ENCODE assay signal across 1 cellular context in the genomic region with DNA sequence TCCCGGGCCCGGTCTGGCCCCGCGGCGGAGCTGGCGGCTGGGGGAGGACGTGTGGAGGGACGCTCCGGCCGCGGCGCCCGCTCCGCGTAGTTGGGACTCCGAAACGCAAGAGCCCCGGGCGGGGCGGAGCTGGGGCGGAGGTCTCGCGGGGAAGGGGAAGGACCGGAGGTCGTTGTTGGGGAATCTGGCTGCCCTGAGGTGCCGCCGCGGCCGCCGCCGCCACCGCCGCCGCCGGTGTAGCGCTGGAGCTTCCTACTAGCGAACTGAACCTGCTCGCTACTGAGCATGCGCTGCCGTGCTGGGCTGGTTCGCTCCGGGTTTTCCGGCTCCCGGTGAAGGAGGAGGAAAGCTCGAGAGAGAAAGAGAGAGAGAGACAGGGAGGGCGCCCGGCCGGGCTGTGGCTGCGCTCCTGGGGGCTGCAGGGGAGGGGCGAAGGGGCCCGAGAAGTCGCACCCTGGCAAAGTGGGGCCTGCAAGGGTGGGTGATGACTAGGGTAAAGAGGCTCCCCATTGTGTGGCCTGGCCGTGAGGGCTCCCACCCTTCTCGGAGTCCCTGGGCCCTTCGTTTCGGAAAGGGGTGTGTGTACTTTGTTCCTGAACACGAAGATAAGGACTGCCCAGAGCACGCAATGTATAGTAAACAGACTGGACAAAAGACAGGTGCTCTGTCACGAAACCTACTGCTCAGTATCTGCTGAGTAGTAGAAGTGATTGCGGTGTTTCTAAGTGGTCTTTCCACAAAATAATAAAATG.
TF ChIP-seq lines count a peak whose summit lies in the region.

A gene (minus strand): TSS at position 281 of the 752 bp plus-strand sequence. CDS start 629 bp downstream, outside the sequence.

TF ChIP-seq in HepG2, 621 proteins besides CTCF, POLR2A, EP300 and RAD21 (continued from another document and continues in another):
- TF ChIP-seq, protein P1, sequence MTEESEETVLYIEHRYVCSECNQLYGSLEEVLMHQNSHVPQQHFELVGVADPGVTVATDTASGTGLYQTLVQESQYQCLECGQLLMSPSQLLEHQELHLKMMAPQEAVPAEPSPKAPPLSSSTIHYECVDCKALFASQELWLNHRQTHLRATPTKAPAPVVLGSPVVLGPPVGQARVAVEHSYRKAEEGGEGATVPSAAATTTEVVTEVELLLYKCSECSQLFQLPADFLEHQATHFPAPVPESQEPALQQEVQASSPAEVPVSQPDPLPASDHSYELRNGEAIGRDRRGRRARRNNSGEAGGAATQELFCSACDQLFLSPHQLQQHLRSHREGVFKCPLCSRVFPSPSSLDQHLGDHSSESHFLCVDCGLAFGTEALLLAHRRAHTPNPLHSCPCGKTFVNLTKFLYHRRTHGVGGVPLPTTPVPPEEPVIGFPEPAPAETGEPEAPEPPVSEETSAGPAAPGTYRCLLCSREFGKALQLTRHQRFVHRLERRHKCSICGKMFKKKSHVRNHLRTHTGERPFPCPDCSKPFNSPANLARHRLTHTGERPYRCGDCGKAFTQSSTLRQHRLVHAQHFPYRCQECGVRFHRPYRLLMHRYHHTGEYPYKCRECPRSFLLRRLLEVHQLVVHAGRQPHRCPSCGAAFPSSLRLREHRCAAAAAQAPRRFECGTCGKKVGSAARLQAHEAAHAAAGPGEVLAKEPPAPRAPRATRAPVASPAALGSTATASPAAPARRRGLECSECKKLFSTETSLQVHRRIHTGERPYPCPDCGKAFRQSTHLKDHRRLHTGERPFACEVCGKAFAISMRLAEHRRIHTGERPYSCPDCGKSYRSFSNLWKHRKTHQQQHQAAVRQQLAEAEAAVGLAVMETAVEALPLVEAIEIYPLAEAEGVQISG (CRISPR knock-in tag; IDR thresholded peaks at IDR 0.05), result peak; percentile 75
- TF ChIP-seq ZNF468 (CRISPR knock-in tag; IDR thresholded peaks at IDR 0.05) (no peak), HOXA5 (CRISPR knock-in tag; IDR thresholded peaks at IDR 0.05) (peak; percentile 64), RFX3 (CRISPR knock-in tag; IDR thresholded peaks at IDR 0.05) (no peak), FOXO1 (CRISPR knock-in tag; IDR thresholded peaks at IDR 0.05) (peak; percentile 93), NR2F6 (IDR thresholded peaks at IDR 0.05) (peak; percentile 18; the same call in 1 of the 2 replicates), NR2F6 (CRISPR knock-in tag; IDR thresholded peaks at IDR 0.05) (peak; percentile 63), ZNF570 (CRISPR knock-in tag; IDR thresholded peaks at IDR 0.05; ENCODE audit: borderline replicate concordance) (peak; percentile 56; the same call in 1 of the 2 replicates), ZNF782 (CRISPR knock-in tag; IDR thresholded peaks at IDR 0.05; ENCODE audit: borderline replicate concordance) (peak; percentile 96; the same call in 1 of the 2 replicates), ZNF256 (CRISPR knock-in tag; conservative IDR thresholded peaks at IDR 0.05) (peak; percentile 67; the same call in 1 of the 2 replicates), ASH2L (IDR thresholded peaks at IDR 0.05; ENCODE audit: insufficient read length, low read depth, low read length) (peak; percentile 97), HIVEP1 (CRISPR knock-in tag; IDR thresholded peaks at IDR 0.05) (peak; percentile 82; the same call in 1 of the 2 replicates), MIER2 (CRISPR knock-in tag; IDR thresholded peaks at IDR 0.05) (peak; percentile 51; the same call in 1 of the 2 replicates), SIX4 (CRISPR knock-in tag; IDR thresholded peaks at IDR 0.05) (peak; percentile 25; the same call in 1 of the 2 replicates), ZNF563 (CRISPR knock-in tag; IDR thresholded peaks at IDR 0.05) (no peak), CCDC6 (CRISPR knock-in tag; IDR thresholded peaks at IDR 0.05) (peak; percentile 75; the same call in 1 of the 2 replicates), XRCC5 (optimal IDR thresholded peaks at IDR 0.05; ENCODE audit: low read length) (peak; percentile 93), ZNF292 (CRISPR knock-in tag; IDR thresholded peaks at IDR 0.05; ENCODE audit: borderline replicate concordance, low read depth) (peak; percentile 87), FOXC1 (CRISPR knock-in tag; IDR thresholded peaks at IDR 0.05; ENCODE audit: borderline replicate concordance) (peak; percentile 93), AGO1 (IDR thresholded peaks at IDR 0.05; ENCODE audit: low read depth, low read length, poor library complexity, severe bottlenecking) (peak; percentile 34), ZNF883 (CRISPR knock-in tag; IDR thresholded peaks at IDR 0.05; ENCODE audit: not compliant biosample characterization) (peak; percentile 78), ARHGAP35 (CRISPR knock-in tag; IDR thresholded peaks at IDR 0.05; ENCODE audit: borderline replicate concordance) (peak; percentile 93; the same call in 1 of the 2 replicates), ZNF337 (CRISPR knock-in tag; IDR thresholded peaks at IDR 0.05; ENCODE audit: borderline replicate concordance, low read depth) (peak; percentile 75; the same call in 1 of the 2 replicates)
- TF ChIP-seq, protein P2, sequence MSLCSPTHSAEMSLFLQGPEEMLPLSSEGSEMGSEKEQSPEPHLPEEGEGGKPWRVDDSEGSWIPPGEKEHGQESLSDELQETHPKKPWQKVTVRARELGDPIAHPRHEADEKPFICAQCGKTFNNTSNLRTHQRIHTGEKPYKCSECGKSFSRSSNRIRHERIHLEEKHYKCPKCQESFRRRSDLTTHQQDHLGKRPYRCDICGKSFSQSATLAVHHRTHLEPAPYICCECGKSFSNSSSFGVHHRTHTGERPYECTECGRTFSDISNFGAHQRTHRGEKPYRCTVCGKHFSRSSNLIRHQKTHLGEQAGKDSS (CRISPR knock-in tag; IDR thresholded peaks at IDR 0.05; ENCODE audit: borderline replicate concordance, low read depth), result peak; percentile 77; the same call in 1 of the 2 replicates
- TF ChIP-seq, protein P3, sequence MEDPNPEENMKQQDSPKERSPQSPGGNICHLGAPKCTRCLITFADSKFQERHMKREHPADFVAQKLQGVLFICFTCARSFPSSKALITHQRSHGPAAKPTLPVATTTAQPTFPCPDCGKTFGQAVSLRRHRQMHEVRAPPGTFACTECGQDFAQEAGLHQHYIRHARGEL (CRISPR knock-in tag; IDR thresholded peaks at IDR 0.05), result peak; percentile 70; the same call in 1 of the 2 replicates
- TF ChIP-seq, protein P4, sequence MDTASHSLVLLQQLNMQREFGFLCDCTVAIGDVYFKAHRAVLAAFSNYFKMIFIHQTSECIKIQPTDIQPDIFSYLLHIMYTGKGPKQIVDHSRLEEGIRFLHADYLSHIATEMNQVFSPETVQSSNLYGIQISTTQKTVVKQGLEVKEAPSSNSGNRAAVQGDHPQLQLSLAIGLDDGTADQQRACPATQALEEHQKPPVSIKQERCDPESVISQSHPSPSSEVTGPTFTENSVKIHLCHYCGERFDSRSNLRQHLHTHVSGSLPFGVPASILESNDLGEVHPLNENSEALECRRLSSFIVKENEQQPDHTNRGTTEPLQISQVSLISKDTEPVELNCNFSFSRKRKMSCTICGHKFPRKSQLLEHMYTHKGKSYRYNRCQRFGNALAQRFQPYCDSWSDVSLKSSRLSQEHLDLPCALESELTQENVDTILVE (CRISPR knock-in tag; IDR thresholded peaks at IDR 0.05), result peak; percentile 89
- TF ChIP-seq, protein P5, sequence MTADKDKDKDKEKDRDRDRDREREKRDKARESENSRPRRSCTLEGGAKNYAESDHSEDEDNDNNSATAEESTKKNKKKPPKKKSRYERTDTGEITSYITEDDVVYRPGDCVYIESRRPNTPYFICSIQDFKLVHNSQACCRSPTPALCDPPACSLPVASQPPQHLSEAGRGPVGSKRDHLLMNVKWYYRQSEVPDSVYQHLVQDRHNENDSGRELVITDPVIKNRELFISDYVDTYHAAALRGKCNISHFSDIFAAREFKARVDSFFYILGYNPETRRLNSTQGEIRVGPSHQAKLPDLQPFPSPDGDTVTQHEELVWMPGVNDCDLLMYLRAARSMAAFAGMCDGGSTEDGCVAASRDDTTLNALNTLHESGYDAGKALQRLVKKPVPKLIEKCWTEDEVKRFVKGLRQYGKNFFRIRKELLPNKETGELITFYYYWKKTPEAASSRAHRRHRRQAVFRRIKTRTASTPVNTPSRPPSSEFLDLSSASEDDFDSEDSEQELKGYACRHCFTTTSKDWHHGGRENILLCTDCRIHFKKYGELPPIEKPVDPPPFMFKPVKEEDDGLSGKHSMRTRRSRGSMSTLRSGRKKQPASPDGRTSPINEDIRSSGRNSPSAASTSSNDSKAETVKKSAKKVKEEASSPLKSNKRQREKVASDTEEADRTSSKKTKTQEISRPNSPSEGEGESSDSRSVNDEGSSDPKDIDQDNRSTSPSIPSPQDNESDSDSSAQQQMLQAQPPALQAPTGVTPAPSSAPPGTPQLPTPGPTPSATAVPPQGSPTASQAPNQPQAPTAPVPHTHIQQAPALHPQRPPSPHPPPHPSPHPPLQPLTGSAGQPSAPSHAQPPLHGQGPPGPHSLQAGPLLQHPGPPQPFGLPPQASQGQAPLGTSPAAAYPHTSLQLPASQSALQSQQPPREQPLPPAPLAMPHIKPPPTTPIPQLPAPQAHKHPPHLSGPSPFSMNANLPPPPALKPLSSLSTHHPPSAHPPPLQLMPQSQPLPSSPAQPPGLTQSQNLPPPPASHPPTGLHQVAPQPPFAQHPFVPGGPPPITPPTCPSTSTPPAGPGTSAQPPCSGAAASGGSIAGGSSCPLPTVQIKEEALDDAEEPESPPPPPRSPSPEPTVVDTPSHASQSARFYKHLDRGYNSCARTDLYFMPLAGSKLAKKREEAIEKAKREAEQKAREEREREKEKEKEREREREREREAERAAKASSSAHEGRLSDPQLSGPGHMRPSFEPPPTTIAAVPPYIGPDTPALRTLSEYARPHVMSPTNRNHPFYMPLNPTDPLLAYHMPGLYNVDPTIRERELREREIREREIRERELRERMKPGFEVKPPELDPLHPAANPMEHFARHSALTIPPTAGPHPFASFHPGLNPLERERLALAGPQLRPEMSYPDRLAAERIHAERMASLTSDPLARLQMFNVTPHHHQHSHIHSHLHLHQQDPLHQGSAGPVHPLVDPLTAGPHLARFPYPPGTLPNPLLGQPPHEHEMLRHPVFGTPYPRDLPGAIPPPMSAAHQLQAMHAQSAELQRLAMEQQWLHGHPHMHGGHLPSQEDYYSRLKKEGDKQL (CRISPR knock-in tag; IDR thresholded peaks at IDR 0.05; ENCODE audit: low read depth), result no peak; the same call in 1 of the 2 replicates
- TF ChIP-seq, protein P6, sequence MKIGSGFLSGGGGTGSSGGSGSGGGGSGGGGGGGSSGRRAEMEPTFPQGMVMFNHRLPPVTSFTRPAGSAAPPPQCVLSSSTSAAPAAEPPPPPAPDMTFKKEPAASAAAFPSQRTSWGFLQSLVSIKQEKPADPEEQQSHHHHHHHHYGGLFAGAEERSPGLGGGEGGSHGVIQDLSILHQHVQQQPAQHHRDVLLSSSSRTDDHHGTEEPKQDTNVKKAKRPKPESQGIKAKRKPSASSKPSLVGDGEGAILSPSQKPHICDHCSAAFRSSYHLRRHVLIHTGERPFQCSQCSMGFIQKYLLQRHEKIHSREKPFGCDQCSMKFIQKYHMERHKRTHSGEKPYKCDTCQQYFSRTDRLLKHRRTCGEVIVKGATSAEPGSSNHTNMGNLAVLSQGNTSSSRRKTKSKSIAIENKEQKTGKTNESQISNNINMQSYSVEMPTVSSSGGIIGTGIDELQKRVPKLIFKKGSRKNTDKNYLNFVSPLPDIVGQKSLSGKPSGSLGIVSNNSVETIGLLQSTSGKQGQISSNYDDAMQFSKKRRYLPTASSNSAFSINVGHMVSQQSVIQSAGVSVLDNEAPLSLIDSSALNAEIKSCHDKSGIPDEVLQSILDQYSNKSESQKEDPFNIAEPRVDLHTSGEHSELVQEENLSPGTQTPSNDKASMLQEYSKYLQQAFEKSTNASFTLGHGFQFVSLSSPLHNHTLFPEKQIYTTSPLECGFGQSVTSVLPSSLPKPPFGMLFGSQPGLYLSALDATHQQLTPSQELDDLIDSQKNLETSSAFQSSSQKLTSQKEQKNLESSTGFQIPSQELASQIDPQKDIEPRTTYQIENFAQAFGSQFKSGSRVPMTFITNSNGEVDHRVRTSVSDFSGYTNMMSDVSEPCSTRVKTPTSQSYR (CRISPR knock-in tag; IDR thresholded peaks at IDR 0.05; ENCODE audit: borderline replicate concordance), result peak; percentile 72; the same call in 1 of the 2 replicates
- TF ChIP-seq, protein P7, sequence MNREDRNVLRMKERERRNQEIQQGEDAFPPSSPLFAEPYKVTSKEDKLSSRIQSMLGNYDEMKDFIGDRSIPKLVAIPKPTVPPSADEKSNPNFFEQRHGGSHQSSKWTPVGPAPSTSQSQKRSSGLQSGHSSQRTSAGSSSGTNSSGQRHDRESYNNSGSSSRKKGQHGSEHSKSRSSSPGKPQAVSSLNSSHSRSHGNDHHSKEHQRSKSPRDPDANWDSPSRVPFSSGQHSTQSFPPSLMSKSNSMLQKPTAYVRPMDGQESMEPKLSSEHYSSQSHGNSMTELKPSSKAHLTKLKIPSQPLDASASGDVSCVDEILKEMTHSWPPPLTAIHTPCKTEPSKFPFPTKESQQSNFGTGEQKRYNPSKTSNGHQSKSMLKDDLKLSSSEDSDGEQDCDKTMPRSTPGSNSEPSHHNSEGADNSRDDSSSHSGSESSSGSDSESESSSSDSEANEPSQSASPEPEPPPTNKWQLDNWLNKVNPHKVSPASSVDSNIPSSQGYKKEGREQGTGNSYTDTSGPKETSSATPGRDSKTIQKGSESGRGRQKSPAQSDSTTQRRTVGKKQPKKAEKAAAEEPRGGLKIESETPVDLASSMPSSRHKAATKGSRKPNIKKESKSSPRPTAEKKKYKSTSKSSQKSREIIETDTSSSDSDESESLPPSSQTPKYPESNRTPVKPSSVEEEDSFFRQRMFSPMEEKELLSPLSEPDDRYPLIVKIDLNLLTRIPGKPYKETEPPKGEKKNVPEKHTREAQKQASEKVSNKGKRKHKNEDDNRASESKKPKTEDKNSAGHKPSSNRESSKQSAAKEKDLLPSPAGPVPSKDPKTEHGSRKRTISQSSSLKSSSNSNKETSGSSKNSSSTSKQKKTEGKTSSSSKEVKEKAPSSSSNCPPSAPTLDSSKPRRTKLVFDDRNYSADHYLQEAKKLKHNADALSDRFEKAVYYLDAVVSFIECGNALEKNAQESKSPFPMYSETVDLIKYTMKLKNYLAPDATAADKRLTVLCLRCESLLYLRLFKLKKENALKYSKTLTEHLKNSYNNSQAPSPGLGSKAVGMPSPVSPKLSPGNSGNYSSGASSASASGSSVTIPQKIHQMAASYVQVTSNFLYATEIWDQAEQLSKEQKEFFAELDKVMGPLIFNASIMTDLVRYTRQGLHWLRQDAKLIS (CRISPR knock-in tag; IDR thresholded peaks at IDR 0.05), result no peak
- TF ChIP-seq, protein P8, sequence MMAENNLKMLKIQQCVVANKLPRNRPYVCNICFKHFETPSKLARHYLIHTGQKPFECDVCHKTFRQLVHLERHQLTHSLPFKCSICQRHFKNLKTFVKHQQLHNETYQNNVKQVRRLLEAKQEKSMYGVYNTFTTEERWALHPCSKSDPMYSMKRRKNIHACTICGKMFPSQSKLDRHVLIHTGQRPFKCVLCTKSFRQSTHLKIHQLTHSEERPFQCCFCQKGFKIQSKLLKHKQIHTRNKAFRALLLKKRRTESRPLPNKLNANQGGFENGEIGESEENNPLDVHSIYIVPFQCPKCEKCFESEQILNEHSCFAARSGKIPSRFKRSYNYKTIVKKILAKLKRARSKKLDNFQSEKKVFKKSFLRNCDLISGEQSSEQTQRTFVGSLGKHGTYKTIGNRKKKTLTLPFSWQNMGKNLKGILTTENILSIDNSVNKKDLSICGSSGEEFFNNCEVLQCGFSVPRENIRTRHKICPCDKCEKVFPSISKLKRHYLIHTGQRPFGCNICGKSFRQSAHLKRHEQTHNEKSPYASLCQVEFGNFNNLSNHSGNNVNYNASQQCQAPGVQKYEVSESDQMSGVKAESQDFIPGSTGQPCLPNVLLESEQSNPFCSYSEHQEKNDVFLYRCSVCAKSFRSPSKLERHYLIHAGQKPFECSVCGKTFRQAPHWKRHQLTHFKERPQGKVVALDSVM (CRISPR knock-in tag; IDR thresholded peaks at IDR 0.05), result peak; percentile 60
